ENCODE assay signal across 25 cellular contexts in genomic region chr5:100252944-100253343, GRCh38.
"Had no signal": no experiment of that assay in that cellular context is flagged by ENCODE, and none has a peak within 500 bp of the region (broad histone marks: within the 10 kb centered on the region; RNA-seq: fewer than 3 reads in every experiment).

No MANE protein-coding gene starts in this region.

- H3K4me1 ChIP-seq: colonic mucosa, esophagus muscularis mucosa, esophagus squamous epithelium, foreskin keratinocyte, gastrocnemius medialis, gastroesophageal sphincter, heart left ventricle, heart right ventricle had no signal

- H3K9me3 ChIP-seq: colonic mucosa, esophagus muscularis mucosa, esophagus squamous epithelium, gastrocnemius medialis, gastroesophageal sphincter, heart left ventricle, heart right ventricle had no signal

- H3K9me3 Mint-ChIP-seq: endodermal cell had no signal

- H3K36me3 ChIP-seq: colonic mucosa, esophagus muscularis mucosa, esophagus squamous epithelium, gastrocnemius medialis, gastroesophageal sphincter, heart left ventricle, heart right ventricle had no signal

- H3K27ac ChIP-seq: colonic mucosa, coronary artery, dorsolateral prefrontal cortex, epithelial cell of prostate, esophagus muscularis mucosa, esophagus squamous epithelium, foreskin keratinocyte, gastrocnemius medialis, gastroesophageal sphincter, heart left ventricle, heart right ventricle had no signal

- H3K4me3 Mint-ChIP-seq: dendritic cell treated with granulocyte-macrophage colony-stimulating factor and Interleukin-4, amounts not matched to agents 40 ng/mL and 50 ng/mL, for 4 days; effector memory CD8-positive, alpha-beta T cell; endodermal cell had no signal

- H3K4me1 Mint-ChIP-seq: endodermal cell had no signal

- ATAC-seq: effector memory CD8-positive, alpha-beta T cell; esophagus mucosa; foreskin keratinocyte; gastrocnemius medialis; gastroesophageal sphincter; heart left ventricle; heart right ventricle had no signal

- H3K27ac Mint-ChIP-seq: dendritic cell treated with granulocyte-macrophage colony-stimulating factor and Interleukin-4, amounts not matched to agents 40 ng/mL and 50 ng/mL, for 4 days; effector memory CD8-positive, alpha-beta T cell; endodermal cell had no signal

- DNase-seq: colonic mucosa; cortex of kidney; dermis blood vessel endothelial cell; dorsolateral prefrontal cortex; effector CD4-positive, alpha-beta T cell; effector CD8-positive, alpha-beta T cell; effector memory CD4-positive, alpha-beta T cell; effector memory CD8-positive, alpha-beta T cell; endodermal cell; erythroblast; esophagus squamous epithelium; foreskin fibroblast; foreskin keratinocyte; foreskin melanocyte; gastrocnemius medialis; glutamatergic neuron; head of caudate nucleus; heart left ventricle; heart right ventricle had no signal

- H3K27me3 Mint-ChIP-seq: dendritic cell treated with granulocyte-macrophage colony-stimulating factor and Interleukin-4, amounts not matched to agents 40 ng/mL and 50 ng/mL, for 4 days; effector memory CD8-positive, alpha-beta T cell had no signal

- H3K4me3 ChIP-seq: colonic mucosa, coronary artery, dorsolateral prefrontal cortex, esophagus muscularis mucosa, esophagus squamous epithelium, gastrocnemius medialis, gastroesophageal sphincter, heart left ventricle, heart right ventricle had no signal
